ENCODE assay signal across 1 cellular context in the genomic region with DNA sequence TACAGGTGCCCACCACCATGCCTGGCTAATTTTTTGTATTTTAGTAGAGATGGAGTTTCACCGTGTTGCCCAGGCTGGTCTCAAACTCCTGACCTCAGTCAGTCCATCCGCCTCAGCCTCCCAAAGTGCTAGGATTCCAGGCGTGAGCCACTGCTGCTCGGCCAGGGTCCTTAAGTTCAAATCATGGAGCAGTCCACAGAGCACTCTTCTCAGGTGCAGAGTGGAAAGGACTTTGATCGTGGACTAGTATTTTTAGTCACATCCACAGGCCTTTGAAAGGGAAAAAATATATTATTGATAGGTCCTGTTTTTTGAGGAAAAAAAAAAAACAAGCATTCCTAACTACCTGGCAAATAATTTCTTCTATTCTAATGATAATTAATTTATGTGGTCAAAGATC.
TF ChIP-seq lines count a peak whose summit lies in the region.

No MANE protein-coding gene starts in this region.

TF ChIP-seq in HepG2, 621 proteins besides CTCF, POLR2A, EP300 and RAD21 (continued from another document):
- TF ChIP-seq AGO2 (optimal IDR thresholded peaks at IDR 0.05; ENCODE audit: low read depth, low read length), result no peak
- TF ChIP-seq, protein P1, sequence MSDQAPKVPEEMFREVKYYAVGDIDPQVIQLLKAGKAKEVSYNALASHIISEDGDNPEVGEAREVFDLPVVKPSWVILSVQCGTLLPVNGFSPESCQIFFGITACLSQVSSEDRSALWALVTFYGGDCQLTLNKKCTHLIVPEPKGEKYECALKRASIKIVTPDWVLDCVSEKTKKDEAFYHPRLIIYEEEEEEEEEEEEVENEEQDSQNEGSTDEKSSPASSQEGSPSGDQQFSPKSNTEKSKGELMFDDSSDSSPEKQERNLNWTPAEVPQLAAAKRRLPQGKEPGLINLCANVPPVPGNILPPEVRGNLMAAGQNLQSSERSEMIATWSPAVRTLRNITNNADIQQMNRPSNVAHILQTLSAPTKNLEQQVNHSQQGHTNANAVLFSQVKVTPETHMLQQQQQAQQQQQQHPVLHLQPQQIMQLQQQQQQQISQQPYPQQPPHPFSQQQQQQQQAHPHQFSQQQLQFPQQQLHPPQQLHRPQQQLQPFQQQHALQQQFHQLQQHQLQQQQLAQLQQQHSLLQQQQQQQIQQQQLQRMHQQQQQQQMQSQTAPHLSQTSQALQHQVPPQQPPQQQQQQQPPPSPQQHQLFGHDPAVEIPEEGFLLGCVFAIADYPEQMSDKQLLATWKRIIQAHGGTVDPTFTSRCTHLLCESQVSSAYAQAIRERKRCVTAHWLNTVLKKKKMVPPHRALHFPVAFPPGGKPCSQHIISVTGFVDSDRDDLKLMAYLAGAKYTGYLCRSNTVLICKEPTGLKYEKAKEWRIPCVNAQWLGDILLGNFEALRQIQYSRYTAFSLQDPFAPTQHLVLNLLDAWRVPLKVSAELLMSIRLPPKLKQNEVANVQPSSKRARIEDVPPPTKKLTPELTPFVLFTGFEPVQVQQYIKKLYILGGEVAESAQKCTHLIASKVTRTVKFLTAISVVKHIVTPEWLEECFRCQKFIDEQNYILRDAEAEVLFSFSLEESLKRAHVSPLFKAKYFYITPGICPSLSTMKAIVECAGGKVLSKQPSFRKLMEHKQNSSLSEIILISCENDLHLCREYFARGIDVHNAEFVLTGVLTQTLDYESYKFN (CRISPR knock-in tag; conservative IDR thresholded peaks at IDR 0.05), result 0 out of 2 replicates have a peak, but pooled peaks have one; percentile 15
- 0 out of 2 replicates have a peak, but pooled peaks have one; percentile 22 for TF ChIP-seq ZMYM2 (CRISPR knock-in tag; IDR thresholded peaks at IDR 0.05)
- TF ChIP-seq, protein P2, sequence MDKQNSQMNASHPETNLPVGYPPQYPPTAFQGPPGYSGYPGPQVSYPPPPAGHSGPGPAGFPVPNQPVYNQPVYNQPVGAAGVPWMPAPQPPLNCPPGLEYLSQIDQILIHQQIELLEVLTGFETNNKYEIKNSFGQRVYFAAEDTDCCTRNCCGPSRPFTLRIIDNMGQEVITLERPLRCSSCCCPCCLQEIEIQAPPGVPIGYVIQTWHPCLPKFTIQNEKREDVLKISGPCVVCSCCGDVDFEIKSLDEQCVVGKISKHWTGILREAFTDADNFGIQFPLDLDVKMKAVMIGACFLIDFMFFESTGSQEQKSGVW (CRISPR knock-in tag; IDR thresholded peaks at IDR 0.05; ENCODE audit: borderline replicate concordance), result no peak
- TF ChIP-seq, protein P3, sequence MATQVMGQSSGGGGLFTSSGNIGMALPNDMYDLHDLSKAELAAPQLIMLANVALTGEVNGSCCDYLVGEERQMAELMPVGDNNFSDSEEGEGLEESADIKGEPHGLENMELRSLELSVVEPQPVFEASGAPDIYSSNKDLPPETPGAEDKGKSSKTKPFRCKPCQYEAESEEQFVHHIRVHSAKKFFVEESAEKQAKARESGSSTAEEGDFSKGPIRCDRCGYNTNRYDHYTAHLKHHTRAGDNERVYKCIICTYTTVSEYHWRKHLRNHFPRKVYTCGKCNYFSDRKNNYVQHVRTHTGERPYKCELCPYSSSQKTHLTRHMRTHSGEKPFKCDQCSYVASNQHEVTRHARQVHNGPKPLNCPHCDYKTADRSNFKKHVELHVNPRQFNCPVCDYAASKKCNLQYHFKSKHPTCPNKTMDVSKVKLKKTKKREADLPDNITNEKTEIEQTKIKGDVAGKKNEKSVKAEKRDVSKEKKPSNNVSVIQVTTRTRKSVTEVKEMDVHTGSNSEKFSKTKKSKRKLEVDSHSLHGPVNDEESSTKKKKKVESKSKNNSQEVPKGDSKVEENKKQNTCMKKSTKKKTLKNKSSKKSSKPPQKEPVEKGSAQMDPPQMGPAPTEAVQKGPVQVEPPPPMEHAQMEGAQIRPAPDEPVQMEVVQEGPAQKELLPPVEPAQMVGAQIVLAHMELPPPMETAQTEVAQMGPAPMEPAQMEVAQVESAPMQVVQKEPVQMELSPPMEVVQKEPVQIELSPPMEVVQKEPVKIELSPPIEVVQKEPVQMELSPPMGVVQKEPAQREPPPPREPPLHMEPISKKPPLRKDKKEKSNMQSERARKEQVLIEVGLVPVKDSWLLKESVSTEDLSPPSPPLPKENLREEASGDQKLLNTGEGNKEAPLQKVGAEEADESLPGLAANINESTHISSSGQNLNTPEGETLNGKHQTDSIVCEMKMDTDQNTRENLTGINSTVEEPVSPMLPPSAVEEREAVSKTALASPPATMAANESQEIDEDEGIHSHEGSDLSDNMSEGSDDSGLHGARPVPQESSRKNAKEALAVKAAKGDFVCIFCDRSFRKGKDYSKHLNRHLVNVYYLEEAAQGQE (IDR thresholded peaks at IDR 0.05; ENCODE audit: borderline replicate concordance in 1 of 2, low read depth in 1 of 2, low read length in 2 of 2), result no peak
- no peak for TF ChIP-seq POLR2AphosphoS2 (IDR thresholded peaks at IDR 0.05; ENCODE audit: low read depth, low read length)
- no peak for TF ChIP-seq ZNF10 (CRISPR knock-in tag; IDR thresholded peaks at IDR 0.05; ENCODE audit: borderline replicate concordance, low read depth)
- no peak for TF ChIP-seq ZNF496 (CRISPR knock-in tag; IDR thresholded peaks at IDR 0.05; ENCODE audit: insufficient replicate concordance)
- TF ChIP-seq FOXP1 (IDR thresholded peaks at IDR 0.05), result no peak
- no peak for TF ChIP-seq FOXP1 (CRISPR knock-in tag; IDR thresholded peaks at IDR 0.05)
- TF ChIP-seq, protein P4, sequence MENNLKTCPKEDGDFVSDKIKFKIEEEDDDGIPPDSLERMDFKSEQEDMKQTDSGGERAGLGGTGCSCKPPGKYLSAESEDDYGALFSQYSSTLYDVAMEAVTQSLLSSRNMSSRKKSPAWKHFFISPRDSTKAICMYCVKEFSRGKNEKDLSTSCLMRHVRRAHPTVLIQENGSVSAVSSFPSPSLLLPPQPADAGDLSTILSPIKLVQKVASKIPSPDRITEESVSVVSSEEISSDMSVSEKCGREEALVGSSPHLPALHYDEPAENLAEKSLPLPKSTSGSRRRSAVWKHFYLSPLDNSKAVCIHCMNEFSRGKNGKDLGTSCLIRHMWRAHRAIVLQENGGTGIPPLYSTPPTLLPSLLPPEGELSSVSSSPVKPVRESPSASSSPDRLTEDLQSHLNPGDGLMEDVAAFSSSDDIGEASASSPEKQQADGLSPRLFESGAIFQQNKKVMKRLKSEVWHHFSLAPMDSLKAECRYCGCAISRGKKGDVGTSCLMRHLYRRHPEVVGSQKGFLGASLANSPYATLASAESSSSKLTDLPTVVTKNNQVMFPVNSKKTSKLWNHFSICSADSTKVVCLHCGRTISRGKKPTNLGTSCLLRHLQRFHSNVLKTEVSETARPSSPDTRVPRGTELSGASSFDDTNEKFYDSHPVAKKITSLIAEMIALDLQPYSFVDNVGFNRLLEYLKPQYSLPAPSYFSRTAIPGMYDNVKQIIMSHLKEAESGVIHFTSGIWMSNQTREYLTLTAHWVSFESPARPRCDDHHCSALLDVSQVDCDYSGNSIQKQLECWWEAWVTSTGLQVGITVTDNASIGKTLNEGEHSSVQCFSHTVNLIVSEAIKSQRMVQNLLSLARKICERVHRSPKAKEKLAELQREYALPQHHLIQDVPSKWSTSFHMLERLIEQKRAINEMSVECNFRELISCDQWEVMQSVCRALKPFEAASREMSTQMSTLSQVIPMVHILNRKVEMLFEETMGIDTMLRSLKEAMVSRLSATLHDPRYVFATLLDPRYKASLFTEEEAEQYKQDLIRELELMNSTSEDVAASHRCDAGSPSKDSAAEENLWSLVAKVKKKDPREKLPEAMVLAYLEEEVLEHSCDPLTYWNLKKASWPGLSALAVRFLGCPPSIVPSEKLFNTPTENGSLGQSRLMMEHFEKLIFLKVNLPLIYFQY (CRISPR knock-in tag; IDR thresholded peaks at IDR 0.05; ENCODE audit: borderline replicate concordance), result no peak
- peak; percentile 45; the same call in 1 of the 2 replicates for TF ChIP-seq HNF4A (CRISPR knock-in tag; IDR thresholded peaks at IDR 0.05)
- TF ChIP-seq, protein P5, sequence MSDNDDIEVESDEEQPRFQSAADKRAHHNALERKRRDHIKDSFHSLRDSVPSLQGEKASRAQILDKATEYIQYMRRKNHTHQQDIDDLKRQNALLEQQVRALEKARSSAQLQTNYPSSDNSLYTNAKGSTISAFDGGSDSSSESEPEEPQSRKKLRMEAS (IDR thresholded peaks at IDR 0.05), result no peak
- TF ChIP-seq ZC3H4 (CRISPR knock-in tag; IDR thresholded peaks at IDR 0.05; ENCODE audit: borderline replicate concordance), result no peak
TF ChIP-seq in HepG2: peak in this region for 3.
